In genomic region chr13:57557979-57558529, GRCh38 we compare ENCODE assay signal across 1 cellular context.
TF ChIP-seq lines count a peak whose summit lies in the region.

No MANE protein-coding gene starts in this region.

TF ChIP-seq in SK-N-SH treated with all-trans-retinoic acid at 6 μM for 48 hours, 23 proteins besides CTCF, POLR2A, EP300 and RAD21 (continued from another document):
- TF ChIP-seq CSRNP3 (CRISPR knock-in tag; IDR thresholded peaks at IDR 0.05) (no peak), ISL1 (CRISPR knock-in tag; IDR thresholded peaks at IDR 0.05) (no peak), CREB5 (CRISPR knock-in tag; IDR thresholded peaks at IDR 0.05; ENCODE audit: low read depth) (no peak), ZC3H10 (CRISPR knock-in tag; IDR thresholded peaks at IDR 0.05) (no peak)
TF ChIP-seq in SK-N-SH treated with all-trans-retinoic acid at 6 μM for 48 hours: peak in this region for 0.
